In genomic region chr15:55194246-55194645, GRCh38 we compare ENCODE assay signal across 14 cellular contexts. TPM values are rescaled to one million over a fixed set of nuclear protein-coding genes. Genes with fewer than 3 reads are reported as not detected.
DNase-seq lines count a peak whose midpoint lies in the region; ATAC-seq and TF ChIP-seq lines count a peak whose summit lies in the region.
"Had no signal": no experiment of that assay in that cellular context is flagged by ENCODE, and none has a peak within 500 bp of the region (broad histone marks: within the 10 kb centered on the region; RNA-seq: fewer than 3 reads in every experiment).

No MANE protein-coding gene starts in this region.

- H3K4me1 ChIP-seq in GM23338 (ENCODE audit: insufficient read depth) = peaks cover 12% of the 10 kb centered on the region
- peaks cover 38% of the 10 kb centered on the region for H3K4me1 ChIP-seq in OCI-LY1 (ENCODE audit: insufficient read depth, low read length, severe bottlenecking)
- H3K4me1 ChIP-seq in fibroblast of lung (ENCODE audit: control insufficient read depth, extremely low read depth, insufficient read depth, low read length) = peaks cover 2% of the 10 kb centered on the region

- H3K27me3 ChIP-seq in GM23338 (ENCODE audit: insufficient read depth) (no peaks in the 10 kb centered on the region), OCI-LY1 (ENCODE audit: insufficient read depth, low read length) (no peaks in the 10 kb centered on the region), fibroblast of lung (ENCODE audit: control insufficient read depth, insufficient read depth, low read length) (no peaks in the 10 kb centered on the region)
- H3K27me3 ChIP-seq: esophagus squamous epithelium had no signal

- peak; percentile 28 to 44 for DNase-seq in AML-193 (lab: John Stamatoyannopoulos, UW)
- no peak for DNase-seq in GM23338 (ENCODE audit: low spot score)
- DNase-seq in fibroblast of lung (ENCODE audit: low read depth in 2 of 2) = peak in 1 of 2 donors; percentile 24
- DNase-seq in Ammon's horn (ENCODE audit: low spot score) = no peak
- DNase-seq in medulla oblongata (ENCODE audit: extremely low spot score) = no peak
- DNase-seq: activated CD4-positive, alpha-beta T cell treated with anti-CD3 and anti-CD28 coated beads for 36 hours; activated effector memory CD4-positive, alpha-beta T cell treated with anti-CD3 and anti-CD28 coated beads, Interleukin-2, amount 50 U/mL, for 16 hours; esophagus squamous epithelium; GDM1; NCI-H1105; NCI-H446 treated with DMSO at 0.1 percent for 48 hours had no signal

- peaks cover 3% of the 10 kb centered on the region; the same call in 2 of the 3 replicates for H3K4me1 Mint-ChIP-seq in GM23338

- H3K27ac ChIP-seq in GM23338 (ENCODE audit: low read depth) (peak overlapping the region; percentile 14; the same call in 1 of the 2 replicates), OCI-LY1 (ENCODE audit: low read depth, low read length, poor library complexity, severe bottlenecking) (no peak overlapping the region), fibroblast of lung (ENCODE audit: insufficient read depth, low read length) (no peak overlapping the region)
- H3K27ac ChIP-seq: esophagus squamous epithelium had no signal

- peaks cover 74% of the 10 kb centered on the region for H3K79me2 ChIP-seq in GM23338 (replicated peaks; ENCODE audit: insufficient read depth)
- H3K79me2 ChIP-seq in OCI-LY1 (ENCODE audit: insufficient read depth, low read length) = peaks cover 56% of the 10 kb centered on the region
- peaks cover 48% of the 10 kb centered on the region for H3K79me2 ChIP-seq in fibroblast of lung (ENCODE audit: control insufficient read depth, insufficient read depth, low read length)

- H3K9ac ChIP-seq in OCI-LY1 (ENCODE audit: low read length) (no peak overlapping the region), fibroblast of lung (ENCODE audit: insufficient read depth, low read length) (no peak overlapping the region)

- no peaks in the 10 kb centered on the region for H3K27me3 Mint-ChIP-seq in GM23338 (ENCODE audit: insufficient read depth, low read depth, poor library complexity)
- H3K27me3 Mint-ChIP-seq: activated CD4-positive, alpha-beta T cell treated with anti-CD3 and anti-CD28 coated beads for 36 hours had no signal

- H4K20me1 ChIP-seq in GM23338 (replicated peaks; ENCODE audit: insufficient read depth) (peaks cover 30% of the 10 kb centered on the region), OCI-LY1 (ENCODE audit: insufficient read depth, low read length) (no peaks in the 10 kb centered on the region), fibroblast of lung (ENCODE audit: control insufficient read depth, extremely low read depth, insufficient read depth, low read length) (no peaks in the 10 kb centered on the region)

- no peak overlapping the region for H3K4me3 Mint-ChIP-seq in GM23338
- H3K4me3 Mint-ChIP-seq: activated CD4-positive, alpha-beta T cell treated with anti-CD3 and anti-CD28 coated beads for 36 hours had no signal

- no peak overlapping the region for H2AFZ ChIP-seq in GM23338
- no peak overlapping the region for H2AFZ ChIP-seq in OCI-LY1 (ENCODE audit: low read length)
- H2AFZ ChIP-seq in fibroblast of lung (ENCODE audit: low read length) = no peak overlapping the region

- H3K9me3 Mint-ChIP-seq in GM23338 = peaks cover 9% of the 10 kb centered on the region

- H3K4me3 ChIP-seq in GM23338 (peak overlapping the region; percentile 93), OCI-LY1 (ENCODE audit: low read depth, low read length, poor library complexity, severe bottlenecking) (peak overlapping the region; percentile 93), fibroblast of lung (replicated peaks in 1 of 4; ENCODE audit: control extremely low read depth in 1 of 4, insufficient read depth in 1 of 4, low read depth in 3 of 4, low read length in 4 of 4) (peak overlapping the region in 2 of 4 experiments; percentile 91 to 95)
- H3K4me3 ChIP-seq: esophagus squamous epithelium had no signal

- H3F3A ChIP-seq in GM23338 (replicated peaks; ENCODE audit: low read depth) = no peaks in the 10 kb centered on the region
- no peaks in the 10 kb centered on the region for H3F3A ChIP-seq in OCI-LY1 (ENCODE audit: insufficient read depth, low read length)

- H3K9me2 ChIP-seq in GM23338 (ENCODE audit: insufficient read depth) (no peaks in the 10 kb centered on the region), OCI-LY1 (ENCODE audit: low read depth, low read length) (no peaks in the 10 kb centered on the region)

- peaks cover 38% of the 10 kb centered on the region for H3K36me3 Mint-ChIP-seq in GM23338 (ENCODE audit: low read depth)

- no peak overlapping the region for H3K27ac Mint-ChIP-seq in GM23338

- TF ChIP-seq CTCF in GM23338 (conservative IDR thresholded peaks at IDR 0.05; ENCODE audit: low read depth in 2 of 2) = no peak
- no peak for TF ChIP-seq CTCF in OCI-LY1 (IDR thresholded peaks at IDR 0.05; ENCODE audit: low read length)
- no peak for TF ChIP-seq CTCF in fibroblast of lung (conservative IDR thresholded peaks at IDR 0.05 in 1 of 2, IDR thresholded peaks at IDR 0.05 in 1 of 2; ENCODE audit: low read depth in 1 of 2, low read length in 2 of 2)

- H3K36me3 ChIP-seq in GM23338 (ENCODE audit: insufficient read depth) = peaks cover 23% of the 10 kb centered on the region; the same call in 1 of the 2 replicates
- peaks cover 56% of the 10 kb centered on the region for H3K36me3 ChIP-seq in OCI-LY1 (ENCODE audit: insufficient read depth, low read length)
- H3K36me3 ChIP-seq in fibroblast of lung (ENCODE audit: control insufficient read depth, insufficient read depth, low read length) = no peaks in the 10 kb centered on the region

- H3K9me3 ChIP-seq in OCI-LY1 (ENCODE audit: low read length) = no peaks in the 10 kb centered on the region
- H3K9me3 ChIP-seq in fibroblast of lung (ENCODE audit: control insufficient read depth, insufficient read depth, low read depth, low read length) = no peaks in the 10 kb centered on the region
- H3K9me3 ChIP-seq: esophagus squamous epithelium had no signal

- ATAC-seq in GM23338 = no peak
- no peak for ATAC-seq in GM19324 (IDR thresholded peaks at IDR 0.05; ENCODE audit: low FRiP score, unreplicated experiment)
- ATAC-seq in HG03432 (IDR thresholded peaks at IDR 0.05; ENCODE audit: unreplicated experiment) = no peak
- ATAC-seq: activated CD4-positive, alpha-beta T cell treated with anti-CD3 and anti-CD28 coated beads for 36 hours had no signal

- peak overlapping the region; percentile 87 for H3K4me2 ChIP-seq in GM23338
- peak overlapping the region; percentile 95 for H3K4me2 ChIP-seq in OCI-LY1 (ENCODE audit: low read length)
- peak overlapping the region; percentile 21 for H3K4me2 ChIP-seq in fibroblast of lung (ENCODE audit: extremely low read depth, insufficient read depth, low read length)

TF ChIP-seq in GM23338, 12 proteins besides CTCF, POLR2A, EP300 and RAD21 (continues in another document):
- TF ChIP-seq EZH2phosphoT487 (IDR thresholded peaks at IDR 0.05; ENCODE audit: unreplicated experiment) (no peak), ZNF114 (CRISPR knock-in tag; IDR thresholded peaks at IDR 0.05) (no peak), NANOG (IDR thresholded peaks at IDR 0.05; ENCODE audit: borderline replicate concordance) (no peak)

RNA-seq across cellular contexts. Expression of gene RSL24D1, which starts 2.5 kb away (rescaled TPM):
- 125 and 146 TPM in 2 replicates for total RNA-seq in GM23338 (2014; rRNA removed; shearing (Covaris generic))
- 181 and 201 TPM in 2 replicates for polyA plus RNA-seq in GM23338 (2016; fragmentation: Nextera tagmentation; extraction: Ambion mirVana)
- total RNA-seq in fibroblast of lung = 117 and 127 TPM in 2 replicates
- 54.4 and 56.8 TPM in 2 replicates for polyA plus RNA-seq in fibroblast of lung
- polyA plus RNA-seq in fibroblast of lung (2012) = 66.1 and 74.1 TPM in 2 replicates
- 2.2 and 2.4 TPM in 2 replicates for polyA minus RNA-seq in fibroblast of lung (ENCODE audit: low replicate concordance)

Comparison
In these comparisons a context has a peak if more than half of its experiments do, and no peak if none do; other contexts are left out.
1. DNase-seq: peak in AML-193 (2 of 2); none in GM23338 (single experiment), Ammon's horn (single experiment) and medulla oblongata (single experiment).
2. H3K4me2 ChIP-seq: peak in every context shown above with its lines; median percentile 95 in OCI-LY1; 87 in GM23338; 21 in fibroblast of lung.